In the genomic region with DNA sequence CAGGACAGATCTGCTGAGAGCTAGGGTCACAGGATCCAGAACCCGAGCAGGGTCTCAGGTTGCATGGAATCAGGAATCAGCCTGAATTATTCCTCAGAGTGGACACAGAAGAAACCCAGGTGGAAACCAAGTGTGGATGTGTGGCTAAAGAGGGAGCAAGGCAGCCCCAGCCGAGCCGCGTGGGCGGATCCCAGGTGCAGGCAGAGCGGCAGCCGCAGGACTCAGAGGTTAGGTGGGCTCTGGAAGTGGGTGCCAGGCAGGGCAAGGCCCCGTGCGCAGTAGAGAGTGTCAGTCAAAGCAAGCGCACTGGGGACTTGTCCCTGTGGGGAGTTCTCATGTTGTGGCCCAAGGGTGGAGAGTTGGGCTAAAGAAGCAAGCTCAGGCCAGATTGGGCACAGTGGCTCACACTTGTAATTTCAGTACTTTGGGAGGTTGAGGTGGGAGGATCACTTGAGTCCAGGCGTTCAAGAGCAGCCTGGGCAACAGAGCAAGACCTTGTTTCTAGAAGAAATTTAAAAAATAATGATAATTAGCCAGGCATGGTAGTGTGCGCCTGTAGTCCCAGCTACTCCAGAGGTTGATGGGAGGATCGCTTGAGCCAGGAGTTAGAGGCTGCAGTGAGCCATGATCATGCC, we compare ENCODE assay signal across 1 cellular context.
TF ChIP-seq lines count a peak whose summit lies in the region.

No MANE protein-coding gene starts in this region.

TF ChIP-seq in GM23338, 12 proteins besides CTCF, POLR2A, EP300 and RAD21 (continued from another document):
- TF ChIP-seq EZH2 (IDR thresholded peaks at IDR 0.05; ENCODE audit: low read depth, unreplicated experiment) (no peak), CREB1 (CRISPR knock-in tag; IDR thresholded peaks at IDR 0.05; ENCODE audit: low read depth) (no peak), POLR2AphosphoS5 (IDR thresholded peaks at IDR 0.05; ENCODE audit: low read depth) (no peak), JUNB (IDR thresholded peaks at IDR 0.05; ENCODE audit: unreplicated experiment) (no peak)
